Comparison of ENCODE assay signal across 8 cellular contexts in genomic region chr9:100111235-100111634, GRCh38. TPM values are rescaled to one million over a fixed set of nuclear protein-coding genes. Genes with fewer than 3 reads are reported as not detected.
DNase-seq lines count a peak whose midpoint lies in the region; ATAC-seq and TF ChIP-seq lines count a peak whose summit lies in the region.

No MANE protein-coding gene starts in this region.

- H3K27me3 ChIP-seq in gastroesophageal sphincter = no peaks in the 10 kb centered on the region

- 19 to 35% methylated on average over 4 of the region's 4 CpGs for WGBS in gastroesophageal sphincter (ENCODE audit: low coverage in 1 of 2), 2 donors

- no peak overlapping the region for H3K9ac ChIP-seq in SK-N-MC (ENCODE audit: insufficient read length)

- no peaks in the 10 kb centered on the region for H3K9me3 ChIP-seq in SK-N-MC (ENCODE audit: low read depth, low read length)
- no peaks in the 10 kb centered on the region for H3K9me3 ChIP-seq in gastroesophageal sphincter

- DNase-seq in H4 (ENCODE audit: low spot score) (peak; percentile 95), SK-N-MC (ENCODE audit: low read depth, low spot score) (peak; percentile 39), renal cortical epithelial cell (ENCODE audit: low read depth) (peak; percentile 97), NCI-H1930 (lab: John Stamatoyannopoulos, UW) (no peak), cortex of kidney (lab: John Stamatoyannopoulos, UW) (no peak)

- no peak for TF ChIP-seq POLR2A in gastroesophageal sphincter (IDR thresholded peaks at IDR 0.05)

- no peak for TF ChIP-seq EP300 in gastroesophageal sphincter (IDR thresholded peaks at IDR 0.05)

- H3K27ac ChIP-seq in SK-N-MC (no peak overlapping the region), gastroesophageal sphincter (peak overlapping the region in 2 of 4 donors; percentile 19 to 53)

- H3K4me3 ChIP-seq in SK-N-MC (no peak overlapping the region), gastroesophageal sphincter (no peak overlapping the region)

- ATAC-seq in gastroesophageal sphincter (peak; percentile 93), HG03280 (IDR thresholded peaks at IDR 0.05; ENCODE audit: unreplicated experiment) (no peak), HG03378 (IDR thresholded peaks at IDR 0.05; ENCODE audit: unreplicated experiment) (no peak)

- H3K4me1 ChIP-seq in gastroesophageal sphincter = peaks cover 0 to 22% (median 11%) of the 10 kb centered on the region in 3 donors

- H3K36me3 ChIP-seq in SK-N-MC (ENCODE audit: insufficient read depth, low read length) (peaks cover 44% of the 10 kb centered on the region), gastroesophageal sphincter (peaks cover 0 to 29% of the 10 kb centered on the region in 2 donors)

- TF ChIP-seq CTCF in gastroesophageal sphincter (IDR thresholded peaks at IDR 0.05) = no peak

RNA-seq across cellular contexts. Expression of gene INVS, which starts 12.2 kb away (rescaled TPM):
- total RNA-seq in H4 (2014; rRNA removed; shearing (Covaris generic)) = 12.2 and 19.5 TPM in 2 replicates
- total RNA-seq in gastroesophageal sphincter (10 to 100 TPM; 18.3 to 35.0 (median 25.6) TPM), renal cortical epithelial cell (21.4 and 45.6 TPM in 2 replicates)

RNA-seq across cellular contexts. Expression of gene ERP44, which starts 12.4 kb away (rescaled TPM):
- total RNA-seq in H4 (2014; rRNA removed; shearing (Covaris generic)) = 22.3 and 26.8 TPM in 2 replicates
- total RNA-seq in gastroesophageal sphincter (10 to 100 TPM; 13.7 to 19.2 (median 13.8) TPM), renal cortical epithelial cell (13.7 and 18.1 TPM in 2 replicates)

Comparison
In these comparisons a context has a peak if more than half of its experiments do, and no peak if none do; other contexts are left out.
1. DNase-seq: peak in H4 (single experiment), SK-N-MC (single experiment) and renal cortical epithelial cell (single experiment); none in NCI-H1930 (0 of 2) and cortex of kidney (single experiment).